1 cellular context compared by ENCODE assay signal in the genomic region with DNA sequence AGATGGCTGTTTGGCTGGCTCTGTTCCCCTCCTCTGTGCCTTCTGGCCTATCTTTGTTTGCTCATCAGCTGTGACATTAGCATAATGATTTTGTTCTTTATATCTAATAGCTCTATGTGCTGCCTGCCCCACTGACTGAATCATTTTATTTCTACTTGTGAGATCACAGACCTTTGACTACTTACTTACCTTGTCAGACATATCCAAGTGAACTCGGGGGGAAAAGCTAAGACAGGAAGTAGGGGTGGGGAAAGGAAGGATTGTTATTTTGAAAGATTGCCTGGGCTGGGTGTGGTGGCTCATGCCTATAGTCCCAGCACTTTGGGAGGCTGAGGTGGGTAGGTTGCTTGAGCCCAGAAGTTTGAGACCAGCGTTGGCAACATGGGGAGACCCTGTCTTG.
TF ChIP-seq lines count a peak whose summit lies in the region.

No MANE protein-coding gene starts in this region.

TF ChIP-seq in GM23338, 12 proteins besides CTCF, POLR2A, EP300 and RAD21 (continued from another document):
- TF ChIP-seq NANOG (IDR thresholded peaks at IDR 0.05; ENCODE audit: borderline replicate concordance) (no peak), STAT1 (IDR thresholded peaks at IDR 0.05; ENCODE audit: unreplicated experiment) (no peak)
